In genomic region chr6:157531169-157531985, GRCh38 we compare ENCODE assay signal across 1 cellular context.
A peak's percentile ranks its signal among the peaks of the same experiment; 100 is the strongest.
TF ChIP-seq lines count a peak whose summit lies in the region.

No MANE protein-coding gene starts in this region.

TF ChIP-seq in WTC11, 78 proteins besides CTCF, POLR2A, EP300 and RAD21 (continued from another document and continues in another):
- TF ChIP-seq, protein P1, sequence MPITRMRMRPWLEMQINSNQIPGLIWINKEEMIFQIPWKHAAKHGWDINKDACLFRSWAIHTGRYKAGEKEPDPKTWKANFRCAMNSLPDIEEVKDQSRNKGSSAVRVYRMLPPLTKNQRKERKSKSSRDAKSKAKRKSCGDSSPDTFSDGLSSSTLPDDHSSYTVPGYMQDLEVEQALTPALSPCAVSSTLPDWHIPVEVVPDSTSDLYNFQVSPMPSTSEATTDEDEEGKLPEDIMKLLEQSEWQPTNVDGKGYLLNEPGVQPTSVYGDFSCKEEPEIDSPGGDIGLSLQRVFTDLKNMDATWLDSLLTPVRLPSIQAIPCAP (CRISPR knock-in tag; IDR thresholded peaks at IDR 0.05) = peak; percentile 75
- TF ChIP-seq CBFB (CRISPR knock-in tag; IDR thresholded peaks at IDR 0.05; ENCODE audit: low read depth) (no peak; the same call in 1 of the 2 replicates), FOXP4 (CRISPR knock-in tag; IDR thresholded peaks at IDR 0.05) (0 out of 2 replicates have a peak, but pooled peaks have one; percentile 23), ZNF232 (CRISPR knock-in tag; IDR thresholded peaks at IDR 0.05) (peak; percentile 87; the same call in 1 of the 2 replicates), STAT6 (CRISPR knock-in tag; conservative IDR thresholded peaks at IDR 0.05; ENCODE audit: low read depth) (no peak), FOXP1 (CRISPR knock-in tag; IDR thresholded peaks at IDR 0.05; ENCODE audit: borderline replicate concordance) (peak; percentile 66), AFF4 (CRISPR knock-in tag; IDR thresholded peaks at IDR 0.05; ENCODE audit: borderline replicate concordance) (no peak), ZMAT4 (CRISPR knock-in tag; IDR thresholded peaks at IDR 0.05) (no peak), USF2 (CRISPR knock-in tag; IDR thresholded peaks at IDR 0.05) (peak; percentile 24; the same call in 1 of the 2 replicates), GTF2I (CRISPR knock-in tag; conservative IDR thresholded peaks at IDR 0.05) (no peak), USF1 (CRISPR knock-in tag; IDR thresholded peaks at IDR 0.05) (peak; percentile 62; the same call in 1 of the 2 replicates), MLX (CRISPR knock-in tag; IDR thresholded peaks at IDR 0.05) (no peak), HMGA2 (CRISPR knock-in tag; IDR thresholded peaks at IDR 0.05) (no peak), ARID4B (CRISPR knock-in tag; IDR thresholded peaks at IDR 0.05; ENCODE audit: borderline replicate concordance) (peak; percentile 74), AR (CRISPR knock-in tag; IDR thresholded peaks at IDR 0.05) (no peak), ZNF138 (CRISPR knock-in tag; conservative IDR thresholded peaks at IDR 0.05) (no peak), NR1H2 (CRISPR knock-in tag; IDR thresholded peaks at IDR 0.05) (no peak), NR2C2 (CRISPR knock-in tag; IDR thresholded peaks at IDR 0.05) (0 out of 2 replicates have a peak, but pooled peaks have one; percentile 15), SOX15 (CRISPR knock-in tag; IDR thresholded peaks at IDR 0.05) (no peak), JAZF1 (CRISPR knock-in tag; IDR thresholded peaks at IDR 0.05) (no peak), SMAD4 (CRISPR knock-in tag; IDR thresholded peaks at IDR 0.05) (no peak), FOXJ3 (CRISPR knock-in tag; IDR thresholded peaks at IDR 0.05; ENCODE audit: borderline replicate concordance) (no peak)
- TF ChIP-seq, protein P2, sequence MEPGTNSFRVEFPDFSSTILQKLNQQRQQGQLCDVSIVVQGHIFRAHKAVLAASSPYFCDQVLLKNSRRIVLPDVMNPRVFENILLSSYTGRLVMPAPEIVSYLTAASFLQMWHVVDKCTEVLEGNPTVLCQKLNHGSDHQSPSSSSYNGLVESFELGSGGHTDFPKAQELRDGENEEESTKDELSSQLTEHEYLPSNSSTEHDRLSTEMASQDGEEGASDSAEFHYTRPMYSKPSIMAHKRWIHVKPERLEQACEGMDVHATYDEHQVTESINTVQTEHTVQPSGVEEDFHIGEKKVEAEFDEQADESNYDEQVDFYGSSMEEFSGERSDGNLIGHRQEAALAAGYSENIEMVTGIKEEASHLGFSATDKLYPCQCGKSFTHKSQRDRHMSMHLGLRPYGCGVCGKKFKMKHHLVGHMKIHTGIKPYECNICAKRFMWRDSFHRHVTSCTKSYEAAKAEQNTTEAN (CRISPR knock-in tag; IDR thresholded peaks at IDR 0.05) = 0 out of 2 replicates have a peak, but pooled peaks have one; percentile 86
- TF ChIP-seq, protein P3, sequence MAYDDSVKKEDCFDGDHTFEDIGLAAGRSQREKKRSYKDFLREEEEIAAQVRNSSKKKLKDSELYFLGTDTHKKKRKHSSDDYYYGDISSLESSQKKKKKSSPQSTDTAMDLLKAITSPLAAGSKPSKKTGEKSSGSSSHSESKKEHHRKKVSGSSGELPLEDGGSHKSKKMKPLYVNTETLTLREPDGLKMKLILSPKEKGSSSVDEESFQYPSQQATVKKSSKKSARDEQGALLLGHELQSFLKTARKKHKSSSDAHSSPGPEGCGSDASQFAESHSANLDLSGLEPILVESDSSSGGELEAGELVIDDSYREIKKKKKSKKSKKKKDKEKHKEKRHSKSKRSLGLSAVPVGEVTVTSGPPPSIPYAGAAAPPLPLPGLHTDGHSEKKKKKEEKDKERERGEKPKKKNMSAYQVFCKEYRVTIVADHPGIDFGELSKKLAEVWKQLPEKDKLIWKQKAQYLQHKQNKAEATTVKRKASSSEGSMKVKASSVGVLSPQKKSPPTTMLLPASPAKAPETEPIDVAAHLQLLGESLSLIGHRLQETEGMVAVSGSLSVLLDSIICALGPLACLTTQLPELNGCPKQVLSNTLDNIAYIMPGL (CRISPR knock-in tag; IDR thresholded peaks at IDR 0.05) = no peak
